13 cellular contexts compared by ENCODE assay signal in genomic region chr3:14957933-14958332, GRCh38. TPM values are rescaled to one million over a fixed set of nuclear protein-coding genes. Genes with fewer than 3 reads are reported as not detected.
DNase-seq lines count a peak whose midpoint lies in the region; ATAC-seq and TF ChIP-seq lines count a peak whose summit lies in the region.
"Had no signal": no experiment of that assay in that cellular context is flagged by ENCODE, and none has a peak within 500 bp of the region (broad histone marks: within the 10 kb centered on the region; RNA-seq: fewer than 3 reads in every experiment).

No MANE protein-coding gene starts in this region.

- TF ChIP-seq POLR2A in spleen (IDR thresholded peaks at IDR 0.05), result no peak

- H3K9me3 ChIP-seq in spleen, result no peaks in the 10 kb centered on the region
- H3K9me3 ChIP-seq: MG63 had no signal

- peaks cover 0 to 30% (median 2%) of the 10 kb centered on the region in 6 donors for H3K36me3 ChIP-seq in spleen
- H3K36me3 ChIP-seq: MG63 had no signal

- H3K9me3 Mint-ChIP-seq in activated T-cell treated with anti-CD3 and anti-CD28 coated beads, Interleukin-2, amount 50 U/mL, for 72 hours, result no peaks in the 10 kb centered on the region
- no peaks in the 10 kb centered on the region for H3K9me3 Mint-ChIP-seq in T-cell

- ATAC-seq in activated T-cell treated with anti-CD3 and anti-CD28 coated beads, Interleukin-2, amount 50 U/mL, for 72 hours (replicated peaks in 1 of 2), result no peak
- ATAC-seq in esophagus mucosa (peak; percentile 17), GM21390 (IDR thresholded peaks at IDR 0.05; ENCODE audit: unreplicated experiment) (no peak), T-cell (replicated peaks in 1 of 4) (no peak)

- peak overlapping the region; percentile 6 for H3K27ac Mint-ChIP-seq in activated T-cell treated with anti-CD3 and anti-CD28 coated beads, Interleukin-2, amount 50 U/mL, for 72 hours
- H3K27ac Mint-ChIP-seq in T-cell, result peak overlapping the region in 1 of 2 donors; percentile 5

- H3K4me3 Mint-ChIP-seq in activated T-cell treated with anti-CD3 and anti-CD28 coated beads, Interleukin-2, amount 50 U/mL, for 72 hours, result peak overlapping the region in 1 of 2 donors; percentile 7
- peak overlapping the region in 1 of 3 donors; percentile 2 for H3K4me3 Mint-ChIP-seq in T-cell

- peaks cover 71% of the 10 kb centered on the region for H3K4me1 Mint-ChIP-seq in activated T-cell treated with anti-CD3 and anti-CD28 coated beads, Interleukin-2, amount 50 U/mL, for 72 hours (ENCODE audit: low read depth)
- H3K4me1 Mint-ChIP-seq in T-cell, result peaks cover 60 to 73% (median 62%) of the 10 kb centered on the region in 3 donors

- peaks cover 12 to 71% (median 55%) of the 10 kb centered on the region in 6 donors for H3K4me1 ChIP-seq in spleen

- no peak overlapping the region for H3K4me3 ChIP-seq in spleen
- H3K4me3 ChIP-seq: MG63, PC-9 had no signal

- H3K27ac ChIP-seq in spleen, result peak overlapping the region in 5 of 8 donors; percentile 22 to 81 (median 69)
- H3K27ac ChIP-seq: PC-9 had no signal

- no peaks in the 10 kb centered on the region for H3K27me3 Mint-ChIP-seq in activated T-cell treated with anti-CD3 and anti-CD28 coated beads, Interleukin-2, amount 50 U/mL, for 72 hours (ENCODE audit: low read depth)
- no peaks in the 10 kb centered on the region for H3K27me3 Mint-ChIP-seq in T-cell

- intact Hi-C loops in spleen (cut with DNase I; ENCODE audit: low total_unique reads), result no loop called here

- WGBS in spleen, 5 donors, result 17 to 37% (median 30%) methylated on average over 1 of the region's 1 CpG

- no peak for DNase-seq in activated T-cell treated with anti-CD3 and anti-CD28 coated beads, Interleukin-2, amount 50 U/mL, for 72 hours
- no peak for DNase-seq in activated T-cell treated with anti-CD3 and anti-CD28 coated beads, Interleukin-2, amount 50 U/mL, for 48 hours
- DNase-seq in NAMALWA (ENCODE audit: low spot score) (peak; percentile 26), spleen (no peak), SKM-1 treated with dmso at 0.1 percent for 144 hours (lab: John Stamatoyannopoulos, UW; ENCODE audit: unreplicated experiment) (no peak), T-cell (no peak)
- DNase-seq: DMS79, mesendoderm, MG63, PC-9, T-helper 9 cell had no signal

- no peaks in the 10 kb centered on the region for H3K27me3 ChIP-seq in spleen (replicated peaks in 1 of 7)
- H3K27me3 ChIP-seq: MG63 had no signal

- no peak for TF ChIP-seq CTCF in spleen (IDR thresholded peaks at IDR 0.05 in 8 of 11, conservative IDR thresholded peaks at IDR 0.05 in 3 of 11)

- CTCF ChIA-PET in T-cell (lab: Charles Lee), result no interaction called here

- POLR2A ChIA-PET in T-cell (lab: Charles Lee), result no interaction called here

- H3K36me3 Mint-ChIP-seq in activated T-cell treated with anti-CD3 and anti-CD28 coated beads, Interleukin-2, amount 50 U/mL, for 72 hours (ENCODE audit: insufficient read depth in 2 of 2), result peaks cover 4 to 10% of the 10 kb centered on the region in 2 donors
- H3K36me3 Mint-ChIP-seq in T-cell, result peaks cover 20% of the 10 kb centered on the region

RNA-seq across cellular contexts. Expression of gene NR2C2, which starts 10.6 kb away (rescaled TPM):
- 10 to 100 TPM; 75.9 to 79.1 TPM for total RNA-seq in activated T-cell treated with anti-CD3 and anti-CD28 coated beads, Interleukin-2, amount 50 U/mL, for 72 hours
- total RNA-seq in esophagus mucosa (19.2 TPM), spleen (10 to 100 TPM; 55.9 to 75.5 (median 64.1) TPM), T-cell (10 to 100 TPM; 54.9 to 93.1 (median 85.2) TPM)
- polyA plus RNA-seq in spleen, result 10 to 100 TPM in 1 of 3 donors, 1 to 10 TPM in 2; 7.2 to 10.3 (median 7.8) TPM
